ENCODE assay signal across 10 cellular contexts in genomic region chr4:76590847-76591281, GRCh38.
DNase-seq lines count a peak whose midpoint lies in the region; ATAC-seq and TF ChIP-seq lines count a peak whose summit lies in the region.
"Had no signal": no experiment of that assay in that cellular context is flagged by ENCODE, and none has a peak within 500 bp of the region (broad histone marks: within the 10 kb centered on the region; RNA-seq: fewer than 3 reads in every experiment).

No MANE protein-coding gene starts in this region.

- H3K36me3 Mint-ChIP-seq in endothelial cell (ENCODE audit: low read depth, unreplicated experiment), result no peaks in the 10 kb centered on the region

- peak overlapping the region; percentile 99 for H3K27ac ChIP-seq in cardiac muscle cell

- intact Hi-C loops in cardiac septum (cut with DNase I), result loop anchor here (5.0 kb wide), 1 partner anchor 164 kb away; no protein-coding TSS in a partner anchor

- no peaks in the 10 kb centered on the region for H3K36me3 ChIP-seq in cardiac muscle cell

- H3K27me3 ChIP-seq in cardiac muscle cell, result no peaks in the 10 kb centered on the region

- ATAC-seq in HG03108 (IDR thresholded peaks at IDR 0.05; ENCODE audit: unreplicated experiment), result no peak
- ATAC-seq in GM21786 (IDR thresholded peaks at IDR 0.05; ENCODE audit: unreplicated experiment), result no peak
- ATAC-seq in HG03097 (IDR thresholded peaks at IDR 0.05; ENCODE audit: low FRiP score, unreplicated experiment), result no peak

- H3K27me3 Mint-ChIP-seq in endothelial cell (ENCODE audit: unreplicated experiment), result peaks cover 2% of the 10 kb centered on the region

- H3K4me1 ChIP-seq in cardiac muscle cell (ENCODE audit: low read depth), result peaks cover 36% of the 10 kb centered on the region

- H3K27ac Mint-ChIP-seq in endothelial cell (ENCODE audit: unreplicated experiment), result peak overlapping the region; percentile 87

- H3K4me3 ChIP-seq in cardiac muscle cell, result no peak overlapping the region

- TF ChIP-seq CTCF in cardiac muscle cell (IDR thresholded peaks at IDR 0.05; ENCODE audit: low read depth, low read length) (no peak), endothelial cell (IDR thresholded peaks at IDR 0.05; ENCODE audit: unreplicated experiment) (no peak)

- H3K9me3 Mint-ChIP-seq in endothelial cell (ENCODE audit: unreplicated experiment), result no peaks in the 10 kb centered on the region

- H3K4me3 Mint-ChIP-seq in endothelial cell (ENCODE audit: unreplicated experiment), result peak overlapping the region; percentile 2

- H3K4me1 Mint-ChIP-seq in endothelial cell (ENCODE audit: unreplicated experiment), result peaks cover 19% of the 10 kb centered on the region

- DNase-seq in cardiac muscle cell (ENCODE audit: low read depth in 1 of 2, low spot score in 1 of 2), result peak in 1 of 2 donors; percentile 27
- DNase-seq in cardiac septum (ENCODE audit: low spot score), result no peak
- DNase-seq in endothelial cell (ENCODE audit: low spot score), result no peak
- peak; percentile 86 for DNase-seq in myocyte (ENCODE audit: low read depth)
- no peak for DNase-seq in SHP77 treated with DMSO at 0.1 percent for 48 hours (lab: John Stamatoyannopoulos, UW)
- DNase-seq: Karpas-422, NCI-H524 treated with DMSO at 0.1 percent for 48 hours had no signal

- no peaks in the 10 kb centered on the region for H3K9me3 ChIP-seq in cardiac muscle cell (ENCODE audit: low read depth)
